Comparison of ENCODE assay signal across 18 cellular contexts in the genomic region with DNA sequence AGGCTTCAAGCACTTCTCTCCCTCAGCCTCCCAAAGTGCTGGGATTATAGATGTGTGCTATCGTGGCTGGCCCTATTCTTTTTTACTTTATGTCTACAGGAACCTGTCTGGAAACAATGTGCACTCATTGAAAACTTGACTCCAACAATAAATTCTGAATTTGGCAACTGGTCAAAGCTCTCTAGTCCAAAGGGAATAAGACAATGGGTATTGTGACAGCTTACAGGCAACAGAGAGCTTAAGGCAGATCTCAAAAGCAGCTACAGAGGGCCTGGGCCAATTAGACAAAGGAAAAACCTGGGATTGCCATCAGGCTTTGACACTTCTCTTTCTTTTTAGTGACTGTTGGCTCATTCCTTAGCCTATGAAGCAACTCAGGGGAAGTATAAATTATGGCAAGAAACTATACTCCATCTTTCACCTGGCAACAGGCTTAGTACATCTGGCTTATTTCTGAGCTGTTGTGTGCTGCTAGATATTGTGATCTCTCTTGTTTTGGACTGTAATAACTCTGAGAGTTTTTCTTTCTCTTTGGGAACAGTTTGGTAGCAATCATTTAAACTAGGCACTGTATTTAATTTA. TPM values are rescaled to one million over a fixed set of nuclear protein-coding genes. Genes with fewer than 3 reads are reported as not detected.
A peak's percentile ranks its signal among the peaks of the same experiment; 100 is the strongest.
DNase-seq lines count a peak whose midpoint lies in the region; ATAC-seq and TF ChIP-seq lines count a peak whose summit lies in the region.
"Had no signal": no experiment of that assay in that cellular context is flagged by ENCODE, and none has a peak within 500 bp of the region (broad histone marks: within the 10 kb centered on the region; RNA-seq: fewer than 3 reads in every experiment).

No MANE protein-coding gene starts in this region.

- DNase-seq in left cardiac atrium (no peak), left ventricle myocardium inferior (no peak), dermis blood vessel endothelial cell (peak; percentile 91), lung microvascular endothelial cell (ENCODE audit: low read depth in 2 of 2) (peak; percentile 72 to 85), AML-193 (lab: John Stamatoyannopoulos, UW) (no peak), ecto neural progenitor cell (ENCODE audit: low spot score) (no peak)
- DNase-seq: C1 segment of cervical spinal cord, GF-D8, NCI-H1048, NCI-H146, NCI-H2081, NCI-H524 treated with DMSO at 0.1 percent for 48 hours had no signal

- TF ChIP-seq CTCF in left ventricle myocardium inferior (IDR thresholded peaks at IDR 0.05; ENCODE audit: borderline replicate concordance) = no peak

- H3K4me1 ChIP-seq in left ventricle myocardium inferior = peaks cover 6% of the 10 kb centered on the region
- H3K4me1 ChIP-seq: A549 had no signal

- no peaks in the 10 kb centered on the region for H3K36me3 ChIP-seq in left ventricle myocardium inferior

- peak; percentile 19 to 24 for ATAC-seq in left cardiac atrium
- no peak for ATAC-seq in GM21737 (IDR thresholded peaks at IDR 0.05; ENCODE audit: unreplicated experiment)
- no peak for ATAC-seq in GM21515 (IDR thresholded peaks at IDR 0.05; ENCODE audit: unreplicated experiment)
- ATAC-seq: A549, Panc1, Right ventricle myocardium inferior had no signal

- H3K4me3 ChIP-seq in left ventricle myocardium inferior = no peak overlapping the region
- H3K4me3 ChIP-seq: A549 had no signal

- peaks cover 8% of the 10 kb centered on the region for H3K9me3 ChIP-seq in left ventricle myocardium inferior (replicated peaks)
- H3K9me3 ChIP-seq: A549 had no signal

- intact Hi-C loops in left cardiac atrium (cut with DNase I) = no loop called here
- intact Hi-C loops in left ventricle myocardium inferior (cut with micrococcal nuclease) = no loop called here

- no peak overlapping the region for H3K27ac ChIP-seq in left ventricle myocardium inferior (replicated peaks)
- H3K27ac ChIP-seq: A549, KMS-11 had no signal

- no peaks in the 10 kb centered on the region for H3K27me3 ChIP-seq in left ventricle myocardium inferior (ENCODE audit: low read depth)

RNA-seq across cellular contexts. Expression of a gene that starts 55.0 kb away (rescaled TPM):
- total RNA-seq in left cardiac atrium = 10 to 100 TPM; 10.9 to 12.9 TPM
- total RNA-seq in left ventricle myocardium inferior = 3.7 TPM
- 30.5 TPM in 2 replicates for total RNA-seq in dermis blood vessel endothelial cell
- 13.9 and 17.3 TPM in 2 replicates for total RNA-seq in lung microvascular endothelial cell

Comparison
In these comparisons a context has a peak if more than half of its experiments do, and no peak if none do; other contexts are left out.
1. ATAC-seq: peak in left cardiac atrium (2 of 2); none in GM21737 (single experiment) and GM21515 (single experiment).
2. DNase-seq: peak in dermis blood vessel endothelial cell (single experiment) and lung microvascular endothelial cell (2 of 2); none in left cardiac atrium (single experiment), left ventricle myocardium inferior (single experiment), AML-193 (0 of 2) and ecto neural progenitor cell (single experiment).